8 cellular contexts compared by ENCODE assay signal in genomic region chr1:34164510-34165381, GRCh38. TPM values are rescaled to one million over a fixed set of nuclear protein-coding genes. Genes with fewer than 3 reads are reported as not detected.
DNase-seq lines count a peak whose midpoint lies in the region; ATAC-seq and TF ChIP-seq lines count a peak whose summit lies in the region.

CSMD2 (minus strand) TSS chr1:34165230; CDS start chr1:34165097, 133 bp downstream.

- WGBS in lower leg skin, 2 donors = 1% methylated on average over 25 to 28 of the region's 91 CpGs

- TF ChIP-seq CTCF in AG04450 (IDR thresholded peaks at IDR 0.05; ENCODE audit: low read depth, low read length) (no peak), lower leg skin (IDR thresholded peaks at IDR 0.05) (no peak)

- no peak within 1 kb of the TSS for H3K9ac ChIP-seq in subcutaneous abdominal adipose tissue (ENCODE audit: low read length in 5 of 5)

- H3K27ac ChIP-seq in AG04450 (ENCODE audit: low read depth, low read length) (no peak within 1 kb of the TSS), subcutaneous abdominal adipose tissue (ENCODE audit: low read depth, low read length) (no peak within 1 kb of the TSS)

- no peak for TF ChIP-seq POLR2A in lower leg skin (IDR thresholded peaks at IDR 0.05)

- no peaks in the 10 kb centered on the region; the same call in 1 of the 2 replicates for H3K9me3 ChIP-seq in AG04450 (ENCODE audit: control insufficient read depth, insufficient read depth, low read length)
- no peaks in the 10 kb centered on the region for H3K9me3 ChIP-seq in subcutaneous abdominal adipose tissue (ENCODE audit: control insufficient read depth in 5 of 5, low read length in 5 of 5)

- ATAC-seq in GM18519 (IDR thresholded peaks at IDR 0.05; ENCODE audit: low FRiP score, unreplicated experiment) (no peak), HG02870 (IDR thresholded peaks at IDR 0.05; ENCODE audit: unreplicated experiment) (no peak)

- H3K27me3 ChIP-seq in AG04450 (ENCODE audit: control insufficient read depth, insufficient read depth, low read length) (peaks cover 6% of the 10 kb centered on the region), subcutaneous abdominal adipose tissue (ENCODE audit: control insufficient read depth in 5 of 5, insufficient read depth in 4 of 5, low read length in 5 of 5) (peaks cover 7 to 54% (median 42%) of the 10 kb centered on the region in 5 donors)

- H3K4me1 ChIP-seq in subcutaneous abdominal adipose tissue (ENCODE audit: control insufficient read depth in 5 of 5, insufficient read depth in 5 of 5, low read length in 5 of 5) = peaks cover 0 to 35% (median 29%) of the 10 kb centered on the region in 5 donors

- DNase-seq in AG04450 (ENCODE audit: low read depth, low spot score) = peak; percentile 24
- peak; percentile 84 for DNase-seq in M059J (ENCODE audit: low read depth)
- peak; percentile 88 for DNase-seq in astrocyte of the hippocampus (ENCODE audit: low read depth, low spot score)
- DNase-seq in islet precursor cell = peak; percentile 72
- DNase-seq in lower leg skin (ENCODE audit: low spot score in 2 of 2) = no peak

- CTCF ChIA-PET in AG04450 (lab: Charles Lee) = interaction anchor here (0.7 to 5.2 kb wide), 8 partner anchors 37 to 555 kb away, joined by 3 to 104 read pairs (median 10); no protein-coding TSS in a partner anchor

- intact Hi-C loops in lower leg skin (cut with DNase I; ENCODE audit: low total_unique reads) = no loop called here

- POLR2A ChIA-PET in AG04450 (lab: Yijun Ruan, JAX) = interaction anchor here (0.7 kb wide), 1 partner anchor 165 kb away, joined by 4 read pairs; no protein-coding TSS in a partner anchor

- no peaks in the 10 kb centered on the region for H3K36me3 ChIP-seq in subcutaneous abdominal adipose tissue (ENCODE audit: control insufficient read depth in 5 of 5, insufficient read depth in 5 of 5, low read length in 5 of 5)

- peak within 1 kb of the TSS; percentile 68 for H3K4me3 ChIP-seq in AG04450 (ENCODE audit: low read depth, low read length)
- peak within 1 kb of the TSS in 4 of 5 donors; percentile 36 to 54 (median 48) for H3K4me3 ChIP-seq in subcutaneous abdominal adipose tissue (ENCODE audit: low read depth in 1 of 5, low read length in 5 of 5)
- H3K4me3 ChIP-seq in lower leg skin (ENCODE audit: low read depth, poor library complexity, severe bottlenecking) = no peak within 1 kb of the TSS

RNA-seq across cellular contexts. Expression of gene CSMD2, which starts in this region (rescaled TPM):
- 2.3 and 2.6 TPM in 2 replicates for polyA plus RNA-seq in AG04450 (2011; rRNA removed)
- 3.8 and 5.5 TPM in 2 replicates for polyA minus RNA-seq in AG04450 (2011; rRNA and poly(A)+ RNA removed)
- total RNA-seq in M059J (2014; rRNA removed; shearing (Covaris generic)) = 11.8 and 23.0 TPM in 2 replicates
- 1 to 10 TPM in 1 of 4 donors, under 1 TPM in 1, not detected in 2; 0.11 to 1.0 TPM for total RNA-seq in lower leg skin

Comparison
In these comparisons a context has a peak if more than half of its experiments do, and no peak if none do; other contexts are left out.
1. DNase-seq: peak in AG04450 (single experiment), M059J (single experiment), astrocyte of the hippocampus (single experiment) and islet precursor cell (single experiment); none in lower leg skin (0 of 2).